In the genomic region with DNA sequence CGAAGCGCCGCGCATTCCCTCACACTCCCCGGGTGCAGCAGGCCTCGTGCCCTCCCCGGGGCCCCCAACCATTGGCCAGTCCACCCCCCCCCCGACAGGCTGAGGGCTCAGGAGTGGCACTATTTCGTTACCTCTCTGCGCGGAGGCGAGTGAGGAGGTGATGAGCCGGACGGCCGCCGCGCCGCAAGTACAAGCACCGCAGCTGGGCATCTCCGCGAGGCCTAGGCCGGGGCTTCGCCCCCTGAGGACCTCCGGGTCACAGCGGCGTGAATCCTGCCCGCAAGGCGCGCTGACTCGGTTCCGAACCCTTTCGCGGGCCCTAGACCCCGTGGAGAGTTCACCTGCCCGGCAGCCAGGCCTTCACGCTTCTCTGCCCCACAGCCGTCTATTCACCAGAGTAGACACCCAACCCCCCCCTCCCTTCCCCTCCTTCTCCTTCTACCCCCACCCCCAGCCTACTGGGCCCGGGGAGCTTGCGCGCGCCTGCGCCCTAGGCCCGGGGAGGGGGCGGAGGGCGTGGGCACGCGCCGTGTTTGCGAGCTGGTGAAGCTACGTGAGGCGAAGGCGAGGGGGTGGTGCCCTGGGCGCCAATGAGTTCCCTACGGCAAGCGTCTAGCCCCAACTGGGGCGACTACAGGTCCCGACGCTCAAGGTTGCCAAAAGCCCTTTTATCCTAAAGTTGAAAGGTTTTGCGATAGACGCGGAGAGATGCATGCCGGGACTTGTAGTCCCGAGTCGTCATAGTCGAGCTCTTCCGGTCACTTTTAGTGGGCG, we compare ENCODE assay signal across 1 cellular context.
A peak's percentile ranks its signal among the peaks of the same experiment; 100 is the strongest.
TF ChIP-seq lines count a peak whose summit lies in the region.

A gene (minus strand): TSS at position 399 of the 774 bp plus-strand sequence. CDS start 189 bp downstream, at position 210.

TF ChIP-seq in HepG2, 621 proteins besides CTCF, POLR2A, EP300 and RAD21 (continued from another document and continues in another):
- no peak for TF ChIP-seq ZNF382 (CRISPR knock-in tag; IDR thresholded peaks at IDR 0.05; ENCODE audit: borderline replicate concordance)
- TF ChIP-seq TGIF2 (CRISPR knock-in tag; IDR thresholded peaks at IDR 0.05) = no peak; the same call in 1 of the 2 replicates
- no peak for TF ChIP-seq RAD51 (IDR thresholded peaks at IDR 0.05; ENCODE audit: borderline replicate concordance)
- TF ChIP-seq, protein P1, sequence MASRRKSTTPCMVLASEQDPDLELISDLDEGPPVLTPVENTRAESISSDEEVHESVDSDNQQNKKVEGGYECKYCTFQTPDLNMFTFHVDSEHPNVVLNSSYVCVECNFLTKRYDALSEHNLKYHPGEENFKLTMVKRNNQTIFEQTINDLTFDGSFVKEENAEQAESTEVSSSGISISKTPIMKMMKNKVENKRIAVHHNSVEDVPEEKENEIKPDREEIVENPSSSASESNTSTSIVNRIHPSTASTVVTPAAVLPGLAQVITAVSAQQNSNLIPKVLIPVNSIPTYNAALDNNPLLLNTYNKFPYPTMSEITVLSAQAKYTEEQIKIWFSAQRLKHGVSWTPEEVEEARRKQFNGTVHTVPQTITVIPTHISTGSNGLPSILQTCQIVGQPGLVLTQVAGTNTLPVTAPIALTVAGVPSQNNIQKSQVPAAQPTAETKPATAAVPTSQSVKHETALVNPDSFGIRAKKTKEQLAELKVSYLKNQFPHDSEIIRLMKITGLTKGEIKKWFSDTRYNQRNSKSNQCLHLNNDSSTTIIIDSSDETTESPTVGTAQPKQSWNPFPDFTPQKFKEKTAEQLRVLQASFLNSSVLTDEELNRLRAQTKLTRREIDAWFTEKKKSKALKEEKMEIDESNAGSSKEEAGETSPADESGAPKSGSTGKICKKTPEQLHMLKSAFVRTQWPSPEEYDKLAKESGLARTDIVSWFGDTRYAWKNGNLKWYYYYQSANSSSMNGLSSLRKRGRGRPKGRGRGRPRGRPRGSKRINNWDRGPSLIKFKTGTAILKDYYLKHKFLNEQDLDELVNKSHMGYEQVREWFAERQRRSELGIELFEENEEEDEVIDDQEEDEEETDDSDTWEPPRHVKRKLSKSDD (CRISPR knock-in tag; IDR thresholded peaks at IDR 0.05; ENCODE audit: low read depth) = peak; percentile 14; the same call in 1 of the 2 replicates
- TF ChIP-seq, protein P2, sequence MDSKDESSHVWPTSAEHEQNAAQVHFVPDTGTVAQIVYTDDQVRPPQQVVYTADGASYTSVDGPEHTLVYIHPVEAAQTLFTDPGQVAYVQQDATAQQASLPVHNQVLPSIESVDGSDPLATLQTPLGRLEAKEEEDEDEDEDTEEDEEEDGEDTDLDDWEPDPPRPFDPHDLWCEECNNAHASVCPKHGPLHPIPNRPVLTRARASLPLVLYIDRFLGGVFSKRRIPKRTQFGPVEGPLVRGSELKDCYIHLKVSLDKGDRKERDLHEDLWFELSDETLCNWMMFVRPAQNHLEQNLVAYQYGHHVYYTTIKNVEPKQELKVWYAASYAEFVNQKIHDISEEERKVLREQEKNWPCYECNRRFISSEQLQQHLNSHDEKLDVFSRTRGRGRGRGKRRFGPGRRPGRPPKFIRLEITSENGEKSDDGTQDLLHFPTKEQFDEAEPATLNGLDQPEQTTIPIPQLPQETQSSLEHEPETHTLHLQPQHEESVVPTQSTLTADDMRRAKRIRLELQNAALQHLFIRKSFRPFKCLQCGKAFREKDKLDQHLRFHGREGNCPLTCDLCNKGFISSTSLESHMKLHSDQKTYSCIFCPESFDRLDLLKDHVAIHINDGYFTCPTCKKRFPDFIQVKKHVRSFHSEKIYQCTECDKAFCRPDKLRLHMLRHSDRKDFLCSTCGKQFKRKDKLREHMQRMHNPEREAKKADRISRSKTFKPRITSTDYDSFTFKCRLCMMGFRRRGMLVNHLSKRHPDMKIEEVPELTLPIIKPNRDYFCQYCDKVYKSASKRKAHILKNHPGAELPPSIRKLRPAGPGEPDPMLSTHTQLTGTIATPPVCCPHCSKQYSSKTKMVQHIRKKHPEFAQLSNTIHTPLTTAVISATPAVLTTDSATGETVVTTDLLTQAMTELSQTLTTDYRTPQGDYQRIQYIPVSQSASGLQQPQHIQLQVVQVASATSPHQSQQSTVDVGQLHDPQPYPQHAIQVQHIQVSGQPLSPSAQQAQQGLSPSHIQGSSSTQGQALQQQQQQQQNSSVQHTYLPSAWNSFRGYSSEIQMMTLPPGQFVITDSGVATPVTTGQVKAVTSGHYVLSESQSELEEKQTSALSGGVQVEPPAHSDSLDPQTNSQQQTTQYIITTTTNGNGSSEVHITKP (CRISPR knock-in tag; IDR thresholded peaks at IDR 0.05; ENCODE audit: low read depth) = peak; percentile 65; the same call in 1 of the 2 replicates
- TF ChIP-seq CEBPG (CRISPR knock-in tag; IDR thresholded peaks at IDR 0.05) = peak; percentile 31
- no peak for TF ChIP-seq SP1 (IDR thresholded peaks at IDR 0.05)
- TF ChIP-seq SP1 (CRISPR knock-in tag; IDR thresholded peaks at IDR 0.05) = peak; percentile 33; the same call in 1 of the 2 replicates
- no peak; the same call in 1 of the 2 replicates for TF ChIP-seq RFXAP (CRISPR knock-in tag; IDR thresholded peaks at IDR 0.05; ENCODE audit: borderline replicate concordance)
- TF ChIP-seq, protein P3, sequence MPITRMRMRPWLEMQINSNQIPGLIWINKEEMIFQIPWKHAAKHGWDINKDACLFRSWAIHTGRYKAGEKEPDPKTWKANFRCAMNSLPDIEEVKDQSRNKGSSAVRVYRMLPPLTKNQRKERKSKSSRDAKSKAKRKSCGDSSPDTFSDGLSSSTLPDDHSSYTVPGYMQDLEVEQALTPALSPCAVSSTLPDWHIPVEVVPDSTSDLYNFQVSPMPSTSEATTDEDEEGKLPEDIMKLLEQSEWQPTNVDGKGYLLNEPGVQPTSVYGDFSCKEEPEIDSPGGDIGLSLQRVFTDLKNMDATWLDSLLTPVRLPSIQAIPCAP (CRISPR knock-in tag; IDR thresholded peaks at IDR 0.05; ENCODE audit: low read depth) = no peak
- TF ChIP-seq, protein P4, sequence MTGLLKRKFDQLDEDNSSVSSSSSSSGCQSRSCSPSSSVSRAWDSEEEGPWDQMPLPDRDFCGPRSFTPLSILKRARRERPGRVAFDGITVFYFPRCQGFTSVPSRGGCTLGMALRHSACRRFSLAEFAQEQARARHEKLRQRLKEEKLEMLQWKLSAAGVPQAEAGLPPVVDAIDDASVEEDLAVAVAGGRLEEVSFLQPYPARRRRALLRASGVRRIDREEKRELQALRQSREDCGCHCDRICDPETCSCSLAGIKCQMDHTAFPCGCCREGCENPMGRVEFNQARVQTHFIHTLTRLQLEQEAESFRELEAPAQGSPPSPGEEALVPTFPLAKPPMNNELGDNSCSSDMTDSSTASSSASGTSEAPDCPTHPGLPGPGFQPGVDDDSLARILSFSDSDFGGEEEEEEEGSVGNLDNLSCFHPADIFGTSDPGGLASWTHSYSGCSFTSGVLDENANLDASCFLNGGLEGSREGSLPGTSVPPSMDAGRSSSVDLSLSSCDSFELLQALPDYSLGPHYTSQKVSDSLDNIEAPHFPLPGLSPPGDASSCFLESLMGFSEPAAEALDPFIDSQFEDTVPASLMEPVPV (CRISPR knock-in tag; IDR thresholded peaks at IDR 0.05) = no peak
- no peak for TF ChIP-seq ZNF180 (CRISPR knock-in tag; IDR thresholded peaks at IDR 0.05; ENCODE audit: borderline replicate concordance, low read depth)
- TF ChIP-seq SNRNP70 (IDR thresholded peaks at IDR 0.05; ENCODE audit: low read depth, low read length) = no peak
- 0 out of 2 replicates have a peak, but pooled peaks have one; percentile 9 for TF ChIP-seq CBX5 (CRISPR knock-in tag; IDR thresholded peaks at IDR 0.05; ENCODE audit: borderline replicate concordance)
- TF ChIP-seq, protein P5, sequence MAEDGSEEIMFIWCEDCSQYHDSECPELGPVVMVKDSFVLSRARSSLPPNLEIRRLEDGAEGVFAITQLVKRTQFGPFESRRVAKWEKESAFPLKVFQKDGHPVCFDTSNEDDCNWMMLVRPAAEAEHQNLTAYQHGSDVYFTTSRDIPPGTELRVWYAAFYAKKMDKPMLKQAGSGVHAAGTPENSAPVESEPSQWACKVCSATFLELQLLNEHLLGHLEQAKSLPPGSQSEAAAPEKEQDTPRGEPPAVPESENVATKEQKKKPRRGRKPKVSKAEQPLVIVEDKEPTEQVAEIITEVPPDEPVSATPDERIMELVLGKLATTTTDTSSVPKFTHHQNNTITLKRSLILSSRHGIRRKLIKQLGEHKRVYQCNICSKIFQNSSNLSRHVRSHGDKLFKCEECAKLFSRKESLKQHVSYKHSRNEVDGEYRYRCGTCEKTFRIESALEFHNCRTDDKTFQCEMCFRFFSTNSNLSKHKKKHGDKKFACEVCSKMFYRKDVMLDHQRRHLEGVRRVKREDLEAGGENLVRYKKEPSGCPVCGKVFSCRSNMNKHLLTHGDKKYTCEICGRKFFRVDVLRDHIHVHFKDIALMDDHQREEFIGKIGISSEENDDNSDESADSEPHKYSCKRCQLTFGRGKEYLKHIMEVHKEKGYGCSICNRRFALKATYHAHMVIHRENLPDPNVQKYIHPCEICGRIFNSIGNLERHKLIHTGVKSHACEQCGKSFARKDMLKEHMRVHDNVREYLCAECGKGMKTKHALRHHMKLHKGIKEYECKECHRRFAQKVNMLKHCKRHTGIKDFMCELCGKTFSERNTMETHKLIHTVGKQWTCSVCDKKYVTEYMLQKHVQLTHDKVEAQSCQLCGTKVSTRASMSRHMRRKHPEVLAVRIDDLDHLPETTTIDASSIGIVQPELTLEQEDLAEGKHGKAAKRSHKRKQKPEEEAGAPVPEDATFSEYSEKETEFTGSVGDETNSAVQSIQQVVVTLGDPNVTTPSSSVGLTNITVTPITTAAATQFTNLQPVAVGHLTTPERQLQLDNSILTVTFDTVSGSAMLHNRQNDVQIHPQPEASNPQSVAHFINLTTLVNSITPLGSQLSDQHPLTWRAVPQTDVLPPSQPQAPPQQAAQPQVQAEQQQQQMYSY (CRISPR knock-in tag; IDR thresholded peaks at IDR 0.05) = no peak
- TF ChIP-seq RBM22 (optimal IDR thresholded peaks at IDR 0.05; ENCODE audit: low read length) = no peak
- TF ChIP-seq, protein P6, sequence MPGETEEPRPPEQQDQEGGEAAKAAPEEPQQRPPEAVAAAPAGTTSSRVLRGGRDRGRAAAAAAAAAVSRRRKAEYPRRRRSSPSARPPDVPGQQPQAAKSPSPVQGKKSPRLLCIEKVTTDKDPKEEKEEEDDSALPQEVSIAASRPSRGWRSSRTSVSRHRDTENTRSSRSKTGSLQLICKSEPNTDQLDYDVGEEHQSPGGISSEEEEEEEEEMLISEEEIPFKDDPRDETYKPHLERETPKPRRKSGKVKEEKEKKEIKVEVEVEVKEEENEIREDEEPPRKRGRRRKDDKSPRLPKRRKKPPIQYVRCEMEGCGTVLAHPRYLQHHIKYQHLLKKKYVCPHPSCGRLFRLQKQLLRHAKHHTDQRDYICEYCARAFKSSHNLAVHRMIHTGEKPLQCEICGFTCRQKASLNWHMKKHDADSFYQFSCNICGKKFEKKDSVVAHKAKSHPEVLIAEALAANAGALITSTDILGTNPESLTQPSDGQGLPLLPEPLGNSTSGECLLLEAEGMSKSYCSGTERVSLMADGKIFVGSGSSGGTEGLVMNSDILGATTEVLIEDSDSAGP (CRISPR knock-in tag; IDR thresholded peaks at IDR 0.05; ENCODE audit: borderline replicate concordance) = no peak; the same call in none of the 2 replicates
- no peak for TF ChIP-seq ZNF547 (CRISPR knock-in tag; IDR thresholded peaks at IDR 0.05)
- TF ChIP-seq, protein P7, sequence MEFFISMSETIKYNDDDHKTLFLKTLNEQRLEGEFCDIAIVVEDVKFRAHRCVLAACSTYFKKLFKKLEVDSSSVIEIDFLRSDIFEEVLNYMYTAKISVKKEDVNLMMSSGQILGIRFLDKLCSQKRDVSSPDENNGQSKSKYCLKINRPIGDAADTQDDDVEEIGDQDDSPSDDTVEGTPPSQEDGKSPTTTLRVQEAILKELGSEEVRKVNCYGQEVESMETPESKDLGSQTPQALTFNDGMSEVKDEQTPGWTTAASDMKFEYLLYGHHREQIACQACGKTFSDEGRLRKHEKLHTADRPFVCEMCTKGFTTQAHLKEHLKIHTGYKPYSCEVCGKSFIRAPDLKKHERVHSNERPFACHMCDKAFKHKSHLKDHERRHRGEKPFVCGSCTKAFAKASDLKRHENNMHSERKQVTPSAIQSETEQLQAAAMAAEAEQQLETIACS (CRISPR knock-in tag; IDR thresholded peaks at IDR 0.05) = peak; percentile 52; the same call in 1 of the 2 replicates
- TF ChIP-seq ZNF124 (CRISPR knock-in tag; IDR thresholded peaks at IDR 0.05) = peak; percentile 84
- TF ChIP-seq NKX3-1 (CRISPR knock-in tag; IDR thresholded peaks at IDR 0.05) = peak; percentile 8; the same call in 1 of the 2 replicates
- TF ChIP-seq JUN (CRISPR knock-in tag; IDR thresholded peaks at IDR 0.05) = peak; percentile 56; the same call in 1 of the 2 replicates
- TF ChIP-seq ZNF451 (CRISPR knock-in tag; IDR thresholded peaks at IDR 0.05) = no peak
- peak; percentile 82; the same call in 1 of the 2 replicates for TF ChIP-seq ZNF224 (CRISPR knock-in tag; IDR thresholded peaks at IDR 0.05)
- no peak for TF ChIP-seq NFKB2 (CRISPR knock-in tag; IDR thresholded peaks at IDR 0.05; ENCODE audit: borderline replicate concordance)
- TF ChIP-seq ESRRA (CRISPR knock-in tag; IDR thresholded peaks at IDR 0.05; ENCODE audit: low read depth) = no peak; the same call in 1 of the 2 replicates
- TF ChIP-seq ZFX (CRISPR knock-in tag; IDR thresholded peaks at IDR 0.05; ENCODE audit: low read depth) = peak; percentile 96
- no peak for TF ChIP-seq SIX4 (CRISPR knock-in tag; IDR thresholded peaks at IDR 0.05)
- TF ChIP-seq THAP11 (CRISPR knock-in tag; IDR thresholded peaks at IDR 0.05) = peak; percentile 98
- no peak for TF ChIP-seq KDM3A (CRISPR knock-in tag; IDR thresholded peaks at IDR 0.05; ENCODE audit: low read depth)
- TF ChIP-seq NAIF1 (CRISPR knock-in tag; IDR thresholded peaks at IDR 0.05; ENCODE audit: borderline replicate concordance) = no peak
- no peak for TF ChIP-seq ZNF296 (CRISPR knock-in tag; conservative IDR thresholded peaks at IDR 0.05)
- TF ChIP-seq MED13 (CRISPR knock-in tag; IDR thresholded peaks at IDR 0.05) = no peak
- no peak; the same call in 1 of the 2 replicates for TF ChIP-seq NFYC (CRISPR knock-in tag; IDR thresholded peaks at IDR 0.05)
- TF ChIP-seq ZFP36L2 (CRISPR knock-in tag; IDR thresholded peaks at IDR 0.05) = no peak
- TF ChIP-seq, protein P8, sequence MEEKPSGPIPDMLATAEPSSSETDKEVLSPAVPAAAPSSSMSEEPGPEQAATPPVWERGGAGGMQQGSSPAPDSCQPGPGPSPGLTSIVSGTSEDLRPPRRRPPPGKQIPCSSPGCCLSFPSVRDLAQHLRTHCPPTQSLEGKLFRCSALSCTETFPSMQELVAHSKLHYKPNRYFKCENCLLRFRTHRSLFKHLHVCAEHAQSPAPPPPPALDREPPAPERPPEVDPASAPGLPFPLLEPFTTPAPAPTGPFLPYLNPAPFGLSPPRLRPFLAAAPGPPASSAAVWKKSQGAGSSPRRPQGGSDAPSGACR (CRISPR knock-in tag; IDR thresholded peaks at IDR 0.05) = no peak
- TF ChIP-seq, protein P9, sequence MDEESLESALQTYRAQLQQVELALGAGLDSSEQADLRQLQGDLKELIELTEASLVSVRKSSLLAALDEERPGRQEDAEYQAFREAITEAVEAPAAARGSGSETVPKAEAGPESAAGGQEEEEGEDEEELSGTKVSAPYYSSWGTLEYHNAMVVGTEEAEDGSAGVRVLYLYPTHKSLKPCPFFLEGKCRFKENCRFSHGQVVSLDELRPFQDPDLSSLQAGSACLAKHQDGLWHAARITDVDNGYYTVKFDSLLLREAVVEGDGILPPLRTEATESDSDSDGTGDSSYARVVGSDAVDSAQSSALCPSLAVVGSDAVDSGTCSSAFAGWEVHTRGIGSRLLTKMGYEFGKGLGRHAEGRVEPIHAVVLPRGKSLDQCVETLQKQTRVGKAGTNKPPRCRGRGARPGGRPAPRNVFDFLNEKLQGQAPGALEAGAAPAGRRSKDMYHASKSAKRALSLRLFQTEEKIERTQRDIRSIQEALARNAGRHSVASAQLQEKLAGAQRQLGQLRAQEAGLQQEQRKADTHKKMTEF (CRISPR knock-in tag; IDR thresholded peaks at IDR 0.05) = peak; percentile 58; the same call in 1 of the 2 replicates
- no peak for TF ChIP-seq RFXANK (CRISPR knock-in tag; IDR thresholded peaks at IDR 0.05)
- peak; percentile 95 for TF ChIP-seq ZNF143 (CRISPR knock-in tag; IDR thresholded peaks at IDR 0.05)
- TF ChIP-seq ZNF383 (CRISPR knock-in tag; IDR thresholded peaks at IDR 0.05; ENCODE audit: borderline replicate concordance) = no peak
